In genomic region chr18:40738321-40738880, GRCh38 we compare ENCODE assay signal across 22 cellular contexts.
A peak's percentile ranks its signal among the peaks of the same experiment; 100 is the strongest.
DNase-seq lines count a peak whose midpoint lies in the region; ATAC-seq and TF ChIP-seq lines count a peak whose summit lies in the region.
"Had no signal": no experiment of that assay in that cellular context is flagged by ENCODE, and none has a peak within 500 bp of the region (broad histone marks: within the 10 kb centered on the region; RNA-seq: fewer than 3 reads in every experiment).

No MANE protein-coding gene starts in this region.

- H3K27ac ChIP-seq in GM23338 (ENCODE audit: low read depth): no peak overlapping the region
- H3K27ac ChIP-seq: neutrophil, prostate gland, testis had no signal

- no peak overlapping the region for H3K4me3 Mint-ChIP-seq in GM23338
- no peak overlapping the region for H3K4me3 Mint-ChIP-seq in naive B cell
- H3K4me3 Mint-ChIP-seq: activated B cell treated with CpG ODN at 0.5 μM for 24 hours; activated CD4-positive, alpha-beta memory T cell treated with anti-CD3 and anti-CD28 coated beads for 36 hours; activated naive CD8-positive, alpha-beta T cell treated with anti-CD3 and anti-CD28 coated beads, Interleukin-2, amount 50 U/mL, for 24 hours; effector memory CD8-positive, alpha-beta T cell had no signal

- H3K79me2 ChIP-seq in GM23338 (replicated peaks; ENCODE audit: insufficient read depth): no peaks in the 10 kb centered on the region

- H3K9me2 ChIP-seq in GM23338 (ENCODE audit: insufficient read depth): peaks cover 3% of the 10 kb centered on the region; the same call in 1 of the 2 replicates

- H3K27ac Mint-ChIP-seq in GM23338: peak overlapping the region; percentile 36; the same call in 1 of the 2 replicates
- H3K27ac Mint-ChIP-seq in naive B cell: no peak overlapping the region
- H3K27ac Mint-ChIP-seq: activated B cell treated with CpG ODN at 0.5 μM for 24 hours; activated CD4-positive, alpha-beta memory T cell treated with anti-CD3 and anti-CD28 coated beads for 36 hours; activated naive CD8-positive, alpha-beta T cell treated with anti-CD3 and anti-CD28 coated beads, Interleukin-2, amount 50 U/mL, for 24 hours; effector memory CD8-positive, alpha-beta T cell had no signal

- H3K27me3 ChIP-seq in GM23338 (ENCODE audit: insufficient read depth) (no peaks in the 10 kb centered on the region), HAP-1 (ENCODE audit: low read depth) (no peaks in the 10 kb centered on the region)
- H3K27me3 ChIP-seq: neutrophil, testis had no signal

- ATAC-seq in GM18867 (IDR thresholded peaks at IDR 0.05; ENCODE audit: unreplicated experiment) (peak; percentile 79), GM23338 (no peak), HG03565 (IDR thresholded peaks at IDR 0.05; ENCODE audit: unreplicated experiment) (peak; percentile 82), naive B cell (ENCODE audit: low read depth in 2 of 2) (peak; percentile 5 to 41)
- ATAC-seq: activated naive CD8-positive, alpha-beta T cell treated with anti-CD3 and anti-CD28 coated beads, Interleukin-2, amount 50 U/mL, for 24 hours; effector memory CD8-positive, alpha-beta T cell; Right ventricle myocardium inferior had no signal

- H3K27me3 Mint-ChIP-seq in GM23338 (ENCODE audit: insufficient read depth, low read depth, poor library complexity) (peaks cover 1% of the 10 kb centered on the region), naive B cell (no peaks in the 10 kb centered on the region)
- H3K27me3 Mint-ChIP-seq: activated B cell treated with CpG ODN at 0.5 μM for 24 hours; activated CD4-positive, alpha-beta memory T cell treated with anti-CD3 and anti-CD28 coated beads for 36 hours; activated naive CD8-positive, alpha-beta T cell treated with anti-CD3 and anti-CD28 coated beads, Interleukin-2, amount 50 U/mL, for 24 hours; effector memory CD8-positive, alpha-beta T cell had no signal

- no peaks in the 10 kb centered on the region for H3K4me1 ChIP-seq in GM23338 (ENCODE audit: insufficient read depth)
- H3K4me1 ChIP-seq in HAP-1: no peaks in the 10 kb centered on the region
- H3K4me1 ChIP-seq: prostate gland, testis had no signal

- H3K36me3 ChIP-seq in GM23338 (ENCODE audit: insufficient read depth) (no peaks in the 10 kb centered on the region), HAP-1 (replicated peaks) (no peaks in the 10 kb centered on the region)
- H3K36me3 ChIP-seq: neutrophil, prostate gland had no signal

- H3K36me3 Mint-ChIP-seq in GM23338 (ENCODE audit: low read depth) (no peaks in the 10 kb centered on the region), naive B cell (no peaks in the 10 kb centered on the region)
- H3K36me3 Mint-ChIP-seq: activated CD4-positive, alpha-beta memory T cell treated with anti-CD3 and anti-CD28 coated beads for 36 hours had no signal

- H2AFZ ChIP-seq in GM23338: 0 out of 2 replicates have a peak overlapping the region, but pooled peaks have one; percentile 43

- H3K9me3 ChIP-seq in HAP-1: no peaks in the 10 kb centered on the region
- H3K9me3 ChIP-seq: neutrophil, prostate gland, testis had no signal

- no peak for DNase-seq in GM23338 (ENCODE audit: low spot score)
- DNase-seq in naive B cell: no peak
- DNase-seq in LoVo (ENCODE audit: low spot score): no peak
- DNase-seq in A172 (ENCODE audit: low spot score): no peak
- DNase-seq in HAP-1 (ENCODE audit: low spot score in 2 of 2): no peak
- DNase-seq: activated B cell treated with CpG ODN at 0.5 μM for 24 hours; activated CD4-positive, alpha-beta memory T cell treated with anti-CD3 and anti-CD28 coated beads for 36 hours; activated effector memory CD4-positive, alpha-beta T cell treated with Interleukin-2 at 50 U/mL for 16 hours; activated naive CD8-positive, alpha-beta T cell treated with anti-CD3 and anti-CD28 coated beads, Interleukin-2, amount 50 U/mL, for 24 hours; effector memory CD8-positive, alpha-beta T cell; IMR-90; kidney glomerular epithelial cell; NCI-H1436 treated with DMSO at 0.1 percent for 48 hours; NCI-H774; OCI-M1; SW 1271; testis had no signal

- H3K4me2 ChIP-seq in GM23338: peak overlapping the region; percentile 25; the same call in 1 of the 2 replicates

- in situ Hi-C loops in HAP-1 (cut with MboI; ENCODE audit: low sequenced_read_pairs): no loop called here

- no peaks in the 10 kb centered on the region for H3F3A ChIP-seq in GM23338 (replicated peaks; ENCODE audit: low read depth)

- H4K20me1 ChIP-seq in GM23338 (replicated peaks; ENCODE audit: insufficient read depth): no peaks in the 10 kb centered on the region

- H3K4me3 ChIP-seq in GM23338: no peak overlapping the region
- H3K4me3 ChIP-seq in HAP-1: no peak overlapping the region
- H3K4me3 ChIP-seq: prostate gland, testis had no signal

- TF ChIP-seq CTCF in GM23338 (conservative IDR thresholded peaks at IDR 0.05; ENCODE audit: low read depth in 2 of 2): no peak

- H3K4me1 Mint-ChIP-seq in GM23338 (peaks cover 6% of the 10 kb centered on the region; the same call in 2 of the 3 replicates), naive B cell (no peaks in the 10 kb centered on the region)
- H3K4me1 Mint-ChIP-seq: activated B cell treated with CpG ODN at 0.5 μM for 24 hours; activated naive CD8-positive, alpha-beta T cell treated with anti-CD3 and anti-CD28 coated beads, Interleukin-2, amount 50 U/mL, for 24 hours had no signal

- H3K9me3 Mint-ChIP-seq in GM23338 (no peaks in the 10 kb centered on the region), naive B cell (peaks cover 0 to 6% (median 5%) of the 10 kb centered on the region in 7 donors)
- H3K9me3 Mint-ChIP-seq: activated B cell treated with CpG ODN at 0.5 μM for 24 hours had no signal

TF ChIP-seq in GM23338, 12 proteins besides CTCF, POLR2A, EP300 and RAD21 (continues in another document):
- TF ChIP-seq ZNF331 (CRISPR knock-in tag; IDR thresholded peaks at IDR 0.05; ENCODE audit: low read depth): no peak
- no peak for TF ChIP-seq JUNB (IDR thresholded peaks at IDR 0.05; ENCODE audit: unreplicated experiment)
- TF ChIP-seq STAT1 (IDR thresholded peaks at IDR 0.05; ENCODE audit: unreplicated experiment): no peak
- no peak for TF ChIP-seq ZNF462 (CRISPR knock-in tag; IDR thresholded peaks at IDR 0.05)
- TF ChIP-seq CREB1 (CRISPR knock-in tag; IDR thresholded peaks at IDR 0.05; ENCODE audit: low read depth): no peak
- TF ChIP-seq POLR2AphosphoS5 (IDR thresholded peaks at IDR 0.05; ENCODE audit: low read depth): no peak
